Comparison of ENCODE assay signal across 8 cellular contexts in the genomic region with DNA sequence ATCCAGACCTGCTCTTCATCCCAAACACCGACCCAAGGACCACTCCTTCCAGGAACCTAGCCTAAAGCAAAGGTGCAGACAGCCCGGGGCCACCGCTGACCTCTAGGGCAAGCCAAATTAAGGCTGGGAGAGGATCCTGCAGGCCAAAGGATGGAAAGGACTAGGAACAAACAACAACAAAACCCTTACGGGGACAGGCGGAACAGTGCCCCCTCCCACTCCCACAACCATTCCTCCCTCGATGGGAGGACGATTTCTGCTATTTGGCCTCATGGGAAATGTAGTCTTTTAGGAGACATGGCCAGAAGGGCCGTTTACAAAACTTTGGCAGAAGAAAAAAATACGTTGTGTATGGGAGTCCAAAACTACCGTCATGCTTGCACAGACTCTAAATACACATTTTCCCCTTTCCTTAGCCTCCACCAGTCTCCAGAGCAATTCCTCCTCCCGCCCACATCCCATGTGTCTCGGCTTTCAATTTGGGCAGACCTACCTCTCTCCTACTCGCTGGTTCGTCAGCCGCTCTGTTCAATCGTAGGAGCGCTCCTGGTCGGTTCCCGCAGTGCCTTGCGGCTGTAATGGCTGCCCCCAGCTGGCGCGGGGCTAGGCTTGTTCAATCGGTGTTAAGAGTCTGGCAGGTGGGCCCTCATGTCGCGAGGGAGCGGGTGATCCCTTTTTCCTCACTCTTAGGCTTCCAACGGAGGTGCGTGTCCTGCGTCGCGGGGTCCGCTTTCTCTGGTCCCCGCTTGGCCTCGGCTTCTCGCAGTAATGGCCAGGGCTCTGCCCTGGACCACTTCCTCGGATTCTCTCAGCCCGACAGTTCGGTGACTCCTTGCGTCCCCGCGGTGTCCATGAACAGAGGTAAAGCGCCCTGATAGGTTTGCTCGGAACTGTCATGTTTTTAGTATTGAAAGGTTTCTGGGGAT. TPM values are rescaled to one million over a fixed set of nuclear protein-coding genes. Genes with fewer than 3 reads are reported as not detected.
DNase-seq lines count a peak whose midpoint lies in the region; ATAC-seq and TF ChIP-seq lines count a peak whose summit lies in the region.

A gene (plus strand): TSS at position 560 of the 926 bp plus-strand sequence. CDS start 19 bp downstream, at position 579.

- WGBS in esophagus muscularis mucosa = 2% methylated on average over 43 of the region's 43 CpGs

- H3K9me3 ChIP-seq in esophagus muscularis mucosa (no peaks in the 10 kb centered on the region), muscle layer of duodenum (ENCODE audit: control insufficient read depth in 1 of 2, low read length in 2 of 2) (no peaks in the 10 kb centered on the region)

- H3K27ac Mint-ChIP-seq in activated T-cell treated with anti-CD3 and anti-CD28 coated beads, Interleukin-2, amount 50 U/mL, for 72 hours = peak within 1 kb of the TSS; percentile 90

- TF ChIP-seq POLR2A in esophagus muscularis mucosa (IDR thresholded peaks at IDR 0.05; ENCODE audit: low read depth) = peak; percentile 30

- peak; percentile 96 for ATAC-seq in GM21619 (IDR thresholded peaks at IDR 0.05; ENCODE audit: unreplicated experiment)
- ATAC-seq in activated T-cell treated with anti-CD3 and anti-CD28 coated beads, Interleukin-2, amount 50 U/mL, for 72 hours (replicated peaks in 1 of 2) = peak; percentile 99 to 100

- H3K36me3 ChIP-seq in esophagus muscularis mucosa (peaks cover 10 to 37% (median 35%) of the 10 kb centered on the region in 4 donors), muscle layer of duodenum (ENCODE audit: control insufficient read depth in 1 of 2, insufficient read depth in 2 of 2, low read length in 2 of 2) (peaks cover 16 to 22% of the 10 kb centered on the region in 2 donors)

- DNase-seq in DMS153 (lab: John Stamatoyannopoulos, UW) = peak; percentile 77
- DNase-seq in KBM-7 = peak; percentile 89
- DNase-seq in RKO (ENCODE audit: low spot score) = peak; percentile 88
- peak; percentile 83 to 89 for DNase-seq in activated T-cell treated with anti-CD3 and anti-CD28 coated beads, Interleukin-2, amount 50 U/mL, for 72 hours
- peak; percentile 95 for DNase-seq in esophagus muscularis mucosa (ENCODE audit: extremely low spot score)
- peak; percentile 73 to 78 for DNase-seq in stimulated activated CD8-positive, alpha-beta memory T cell treated with anti-CD3 and anti-CD28 coated beads, Interleukin-7, amount 100 ng/mL, for 4 hours (ENCODE audit: low read depth in 2 of 2)

- no peak for TF ChIP-seq EP300 in esophagus muscularis mucosa (IDR thresholded peaks at IDR 0.05)

- H3K36me3 Mint-ChIP-seq in activated T-cell treated with anti-CD3 and anti-CD28 coated beads, Interleukin-2, amount 50 U/mL, for 72 hours (ENCODE audit: insufficient read depth in 2 of 2) = peaks cover 8 to 20% of the 10 kb centered on the region in 2 donors

- H3K27me3 Mint-ChIP-seq in activated T-cell treated with anti-CD3 and anti-CD28 coated beads, Interleukin-2, amount 50 U/mL, for 72 hours (ENCODE audit: low read depth) = no peaks in the 10 kb centered on the region

- H3K9me3 Mint-ChIP-seq in activated T-cell treated with anti-CD3 and anti-CD28 coated beads, Interleukin-2, amount 50 U/mL, for 72 hours = no peaks in the 10 kb centered on the region

- intact Hi-C loops in esophagus muscularis mucosa (cut with DNase I) = loop anchor here (5.0 kb wide), 2 partner anchors 37 to 92 kb away; no protein-coding TSS in a partner anchor

- in situ Hi-C loops in KBM-7 (cut with MboI; ENCODE audit: low pct_unique_long_range_greater_than_20kb, low sequenced_read_pairs) = no loop called here

- peak within 1 kb of the TSS; percentile 70 to 82 (median 76) for H3K27ac ChIP-seq in esophagus muscularis mucosa (replicated peaks in 1 of 4)
- peak within 1 kb of the TSS; percentile 81 for H3K27ac ChIP-seq in muscle layer of duodenum (ENCODE audit: low read length)

- H3K4me3 ChIP-seq in esophagus muscularis mucosa (peak within 1 kb of the TSS; percentile 65 to 80 (median 67)), muscle layer of duodenum (ENCODE audit: low read depth in 1 of 2, low read length in 2 of 2) (peak within 1 kb of the TSS; percentile 97 to 98)

- TF ChIP-seq CTCF in esophagus muscularis mucosa (IDR thresholded peaks at IDR 0.05) = peak in 1 of 3 experiments; percentile 30

- H3K4me1 Mint-ChIP-seq in activated T-cell treated with anti-CD3 and anti-CD28 coated beads, Interleukin-2, amount 50 U/mL, for 72 hours (ENCODE audit: low read depth) = peaks cover 44% of the 10 kb centered on the region

- peaks cover 11 to 18% (median 16%) of the 10 kb centered on the region in 4 donors for H3K4me1 ChIP-seq in esophagus muscularis mucosa
- H3K4me1 ChIP-seq in muscle layer of duodenum (ENCODE audit: control insufficient read depth in 1 of 2, insufficient read depth in 2 of 2, low read length in 2 of 2) = peaks cover 4 to 14% of the 10 kb centered on the region in 2 donors

- H3K27me3 ChIP-seq in esophagus muscularis mucosa = no peaks in the 10 kb centered on the region
- no peaks in the 10 kb centered on the region for H3K27me3 ChIP-seq in muscle layer of duodenum (ENCODE audit: low read depth, low read length)

- peak within 1 kb of the TSS; percentile 90 to 97 for H3K4me3 Mint-ChIP-seq in activated T-cell treated with anti-CD3 and anti-CD28 coated beads, Interleukin-2, amount 50 U/mL, for 72 hours

RNA-seq across cellular contexts. Expression of the gene that starts here (rescaled TPM):
- total RNA-seq in activated T-cell treated with anti-CD3 and anti-CD28 coated beads, Interleukin-2, amount 50 U/mL, for 72 hours = 10 to 100 TPM; 48.6 to 68.1 TPM
- total RNA-seq in esophagus muscularis mucosa = 10 to 100 TPM; 24.5 to 38.0 (median 27.7) TPM

Comparison
In these comparisons a context has a peak if more than half of its experiments do, and no peak if none do; other contexts are left out.
1. Peak in every context shown above with its lines: DNase-seq, ATAC-seq, H3K4me3 ChIP-seq and H3K27ac ChIP-seq.